ENCODE assay signal across 19 cellular contexts in genomic region chr1:153696741-153697140, GRCh38. TPM values are rescaled to one million over a fixed set of nuclear protein-coding genes. Genes with fewer than 3 reads are reported as not detected.
DNase-seq lines count a peak whose midpoint lies in the region; ATAC-seq and TF ChIP-seq lines count a peak whose summit lies in the region.
"Had no signal": no experiment of that assay in that cellular context is flagged by ENCODE, and none has a peak within 500 bp of the region (broad histone marks: within the 10 kb centered on the region; RNA-seq: fewer than 3 reads in every experiment).

No MANE protein-coding gene starts in this region.

- H3K36me3 ChIP-seq in HCT116 (ENCODE audit: control insufficient read depth in 1 of 2, insufficient read depth in 2 of 2, low read length in 2 of 2) (no peaks in the 10 kb centered on the region), mesodermal cell (ENCODE audit: control insufficient read depth, insufficient read depth, low read length) (no peaks in the 10 kb centered on the region), suprapubic skin (no peaks in the 10 kb centered on the region)

- CTCF ChIA-PET in HCT116 (lab: Charles Lee) = interaction anchor here (0.7 kb wide), 1 partner anchor 25 kb away, joined by 3 read pairs; no protein-coding TSS in a partner anchor
- CTCF ChIA-PET in MCF 10A (lab: Yijun Ruan, JAX) = interaction anchor here (0.6 to 1.3 kb wide), 3 partner anchors 12 to 187 kb away, joined by 4 to 8 read pairs (median 6); partner anchors contain the start of gene NPR1

- H2AFZ ChIP-seq in HCT116 (ENCODE audit: low read depth, low read length, poor library complexity, severe bottlenecking) = peak overlapping the region; percentile 65
- H2AFZ ChIP-seq: parathyroid adenoma had no signal

- H3K27me3 Mint-ChIP-seq in stimulated activated memory B cell treated with anti-CD40 and anti-IgM and Interleukin-4, amounts not matched to agents 10 μg/mL and 1 μg/mL and 100 μg/mL, for 72 hours = peaks cover 12% of the 10 kb centered on the region
- no peaks in the 10 kb centered on the region for H3K27me3 Mint-ChIP-seq in MCF 10A (ENCODE audit: insufficient read depth, unreplicated experiment)
- H3K27me3 Mint-ChIP-seq: activated B cell treated with CpG ODN at 0.5 μM for 24 hours; activated naive CD8-positive, alpha-beta T cell treated with anti-CD3 and anti-CD28 coated beads for 36 hours had no signal

- POLR2A ChIA-PET in HCT116 (lab: Charles Lee) = no interaction called here
- POLR2A ChIA-PET in MCF 10A (lab: Yijun Ruan, JAX) = interaction anchor here (0.6 to 2.8 kb wide), 5 partner anchors 12 to 1340 kb away, joined by 4 to 11 read pairs (median 5); partner anchors contain the start of gene INTS3

- TF ChIP-seq CTCF in HCT116 (IDR thresholded peaks at IDR 0.05 in 2 of 3, conservative IDR thresholded peaks at IDR 0.05 in 1 of 3; ENCODE audit: borderline replicate concordance in 1 of 3, insufficient read depth in 1 of 3, low read depth in 2 of 3, low read length in 2 of 3) (no peak), coronary artery (IDR thresholded peaks at IDR 0.05) (no peak), suprapubic skin (IDR thresholded peaks at IDR 0.05) (no peak), MCF 10A (IDR thresholded peaks at IDR 0.05; ENCODE audit: unreplicated experiment) (no peak)

- RAD21 ChIA-PET in HCT116 (lab: Charles Lee; ENCODE audit: low non-redundant PET in 1 of 2, low total read pairs in 2 of 2, uncharacterized antibody in 2 of 2, unreplicated experiment in 2 of 2) = no interaction called here

- H3K27ac ChIP-seq in HCT116 (ENCODE audit: low read depth, low read length) (no peak overlapping the region), coronary artery (peak overlapping the region; percentile 79 to 90), mesodermal cell (ENCODE audit: low read depth, low read length, severe bottlenecking) (peak overlapping the region; percentile 93), suprapubic skin (peak overlapping the region; percentile 88)

- DNase-seq in HCT116 (ENCODE audit: low read depth, low spot score) (no peak), coronary artery (ENCODE audit: low spot score) (no peak), suprapubic skin (ENCODE audit: low spot score in 2 of 2) (no peak), ureter (ENCODE audit: low spot score) (no peak), MCF 10A (ENCODE audit: unreplicated experiment) (no peak)
- DNase-seq: activated B cell treated with CpG ODN at 0.5 μM for 24 hours; activated naive CD8-positive, alpha-beta T cell treated with anti-CD3 and anti-CD28 coated beads for 36 hours; NCI-H2029; stimulated activated CD4-positive, alpha-beta T cell treated with anti-CD3 and anti-CD28 coated beads, Interleukin-15, amount 100 ng/mL, for 24 hours; stimulated activated naive CD4-positive, alpha-beta T cell; T-helper 17 cell had no signal

- intact Hi-C loops in HCT116 (cut with micrococcal nuclease) = no loop called here
- intact Hi-C loops in MCF 10A (cut with micrococcal nuclease) = no loop called here

- no peaks in the 10 kb centered on the region for H3K36me3 Mint-ChIP-seq in stimulated activated memory B cell treated with anti-CD40 and anti-IgM and Interleukin-4, amounts not matched to agents 10 μg/mL and 1 μg/mL and 100 μg/mL, for 72 hours
- no peaks in the 10 kb centered on the region for H3K36me3 Mint-ChIP-seq in MCF 10A (ENCODE audit: insufficient read depth, unreplicated experiment)
- H3K36me3 Mint-ChIP-seq: activated naive CD8-positive, alpha-beta T cell treated with anti-CD3 and anti-CD28 coated beads for 36 hours had no signal

- TF ChIP-seq RAD21 in HCT116 (IDR thresholded peaks at IDR 0.05; ENCODE audit: low read depth) = no peak

- H3K9ac ChIP-seq in HCT116 (ENCODE audit: low read length) = no peak overlapping the region
- H3K9ac ChIP-seq: parathyroid adenoma had no signal

- peaks cover 6% of the 10 kb centered on the region for H3K4me1 Mint-ChIP-seq in stimulated activated memory B cell treated with anti-CD40 and anti-IgM and Interleukin-4, amounts not matched to agents 10 μg/mL and 1 μg/mL and 100 μg/mL, for 72 hours
- H3K4me1 Mint-ChIP-seq in MCF 10A (ENCODE audit: insufficient read depth, unreplicated experiment) = peaks cover 17% of the 10 kb centered on the region
- H3K4me1 Mint-ChIP-seq: T-helper 17 cell had no signal

- H3K27ac Mint-ChIP-seq in stimulated activated memory B cell treated with anti-CD40 and anti-IgM and Interleukin-4, amounts not matched to agents 10 μg/mL and 1 μg/mL and 100 μg/mL, for 72 hours = no peak overlapping the region
- H3K27ac Mint-ChIP-seq in MCF 10A (ENCODE audit: low read depth, unreplicated experiment) = no peak overlapping the region
- H3K27ac Mint-ChIP-seq: activated B cell treated with CpG ODN at 0.5 μM for 24 hours; activated naive CD8-positive, alpha-beta T cell treated with anti-CD3 and anti-CD28 coated beads for 36 hours; activated T-helper 1 cell treated with anti-CD3 and anti-CD28 coated beads, Interleukin-12 subunit alpha, Interleukin-12 subunit beta, Interleukin-2, Interleukin-4 antibody, amounts not matched to agents 30 ng/mL and 10 ng/mL and 1 ng/mL, durations not matched to agents 14 hours and 24 hours and 36 hours; T-helper 17 cell had no signal

- ATAC-seq in HCT116 (no peak), GM18505 (IDR thresholded peaks at IDR 0.05; ENCODE audit: unreplicated experiment) (no peak)
- no peak for ATAC-seq in stimulated activated memory B cell treated with anti-CD40 and anti-IgM and Interleukin-4, amounts not matched to agents 10 μg/mL and 1 μg/mL and 100 μg/mL, for 72 hours
- ATAC-seq: left colon, T-helper 17 cell had no signal

- H3K27me3 ChIP-seq in HCT116 (ENCODE audit: insufficient read depth, low read length) (no peaks in the 10 kb centered on the region), suprapubic skin (no peaks in the 10 kb centered on the region)
- H3K27me3 ChIP-seq: hepatocyte had no signal

- no peak for TF ChIP-seq EP300 in suprapubic skin (IDR thresholded peaks at IDR 0.05)

- H3K4me3 Mint-ChIP-seq in stimulated activated memory B cell treated with anti-CD40 and anti-IgM and Interleukin-4, amounts not matched to agents 10 μg/mL and 1 μg/mL and 100 μg/mL, for 72 hours = no peak overlapping the region
- H3K4me3 Mint-ChIP-seq in MCF 10A (ENCODE audit: unreplicated experiment) = no peak overlapping the region
- H3K4me3 Mint-ChIP-seq: activated B cell treated with CpG ODN at 0.5 μM for 24 hours; activated naive CD8-positive, alpha-beta T cell treated with anti-CD3 and anti-CD28 coated beads for 36 hours; activated T-helper 1 cell treated with anti-CD3 and anti-CD28 coated beads, Interleukin-12 subunit alpha, Interleukin-12 subunit beta, Interleukin-2, Interleukin-4 antibody, amounts not matched to agents 30 ng/mL and 10 ng/mL and 1 ng/mL, durations not matched to agents 14 hours and 24 hours and 36 hours; T-helper 17 cell had no signal

- TF ChIP-seq POLR2A in HCT116 (IDR thresholded peaks at IDR 0.05; ENCODE audit: borderline replicate concordance, extremely low read depth, insufficient read depth, insufficient read length) = no peak
- no peak for TF ChIP-seq POLR2A in suprapubic skin (IDR thresholded peaks at IDR 0.05)
- TF ChIP-seq POLR2A in GM18505 (IDR thresholded peaks at IDR 0.05; ENCODE audit: borderline replicate concordance, extremely low read depth, insufficient read depth, insufficient read length) = no peak

- H3K4me1 ChIP-seq in HCT116 (ENCODE audit: control insufficient read depth in 1 of 2, insufficient read depth in 2 of 2, low read length in 2 of 2) = peaks cover 2 to 22% of the 10 kb centered on the region in 2 experiments; a peak in 2 of 4 replicates
- peaks cover 27% of the 10 kb centered on the region for H3K4me1 ChIP-seq in mesodermal cell (ENCODE audit: control insufficient read depth, insufficient read depth, low read length, poor library complexity, severe bottlenecking)
- peaks cover 28% of the 10 kb centered on the region for H3K4me1 ChIP-seq in suprapubic skin
- H3K4me1 ChIP-seq: parathyroid adenoma had no signal

- 74 to 80% methylated on average over 3 to 4 of the region's 8 CpGs for WGBS in mesodermal cell (ENCODE audit: insufficient coverage in 2 of 2), 2 experiments
- 88% methylated on average over 8 of the region's 8 CpGs for WGBS in suprapubic skin

- H3K4me3 ChIP-seq in HCT116 (replicated peaks in 1 of 2; ENCODE audit: low read depth in 1 of 2, low read length in 2 of 2) = no peak overlapping the region
- no peak overlapping the region for H3K4me3 ChIP-seq in coronary artery
- no peak overlapping the region for H3K4me3 ChIP-seq in mesodermal cell (ENCODE audit: extremely low read depth, insufficient read depth, low read length, poor library complexity, severe bottlenecking)
- no peak overlapping the region for H3K4me3 ChIP-seq in suprapubic skin
- H3K4me3 ChIP-seq: hepatocyte had no signal

- no peaks in the 10 kb centered on the region for H3K9me2 ChIP-seq in HCT116 (ENCODE audit: insufficient read depth)

- BruUV-seq in HCT116 (replicated peaks; lab: Mats Ljungman, UMichigan) (no TSS peak), MCF 10A (replicated peaks; lab: Mats Ljungman, UMichigan) (no TSS peak)

- H4K20me1 ChIP-seq in HCT116 (ENCODE audit: insufficient read depth) = no peaks in the 10 kb centered on the region

- no peaks in the 10 kb centered on the region for H3K79me2 ChIP-seq in HCT116 (ENCODE audit: insufficient read depth, low read length)
- H3K79me2 ChIP-seq: hepatocyte, parathyroid adenoma had no signal

- no peaks in the 10 kb centered on the region for H3K9me3 Mint-ChIP-seq in stimulated activated memory B cell treated with anti-CD40 and anti-IgM and Interleukin-4, amounts not matched to agents 10 μg/mL and 1 μg/mL and 100 μg/mL, for 72 hours
- no peaks in the 10 kb centered on the region for H3K9me3 Mint-ChIP-seq in MCF 10A (ENCODE audit: unreplicated experiment)
- H3K9me3 Mint-ChIP-seq: activated B cell treated with CpG ODN at 0.5 μM for 24 hours; activated naive CD8-positive, alpha-beta T cell treated with anti-CD3 and anti-CD28 coated beads for 36 hours; activated T-helper 1 cell treated with anti-CD3 and anti-CD28 coated beads, Interleukin-12 subunit alpha, Interleukin-12 subunit beta, Interleukin-2, Interleukin-4 antibody, amounts not matched to agents 30 ng/mL and 10 ng/mL and 1 ng/mL, durations not matched to agents 14 hours and 24 hours and 36 hours had no signal

- H3K9me3 ChIP-seq in HCT116 (ENCODE audit: control insufficient read depth in 1 of 2, insufficient read depth in 1 of 2, low read depth in 1 of 2, low read length in 2 of 2) = no peaks in the 10 kb centered on the region
- H3K9me3 ChIP-seq in mesodermal cell (ENCODE audit: control insufficient read depth, low read length) = no peaks in the 10 kb centered on the region
- H3K9me3 ChIP-seq in suprapubic skin = no peaks in the 10 kb centered on the region

- H3K4me2 ChIP-seq in HCT116 (ENCODE audit: low read length) = peak overlapping the region; percentile 21; the same call in 1 of the 2 replicates
- H3K4me2 ChIP-seq: hepatocyte had no signal

RNA-seq across cellular contexts. Expression of gene NPR1, which starts 18.3 kb away (rescaled TPM):
- total RNA-seq in HCT116 (2021; ENCODE audit: unreplicated experiment) (0.07 TPM), suprapubic skin (10 to 100 TPM in 1 of 4 donors, 1 to 10 TPM in 3; 4.7 to 19.2 (median 6.9) TPM), ureter (21.0 TPM), MCF 10A (2022) (not detected in 2 replicates)
- polyA plus RNA-seq in HCT116 (2012) = 0.01 TPM in 1 of 2 replicates, not detected in the other
- 7.4 TPM for polyA plus RNA-seq in mesodermal cell (2013, experiment 1 of 2)
- polyA plus RNA-seq in mesodermal cell (2013, experiment 2 of 2) = 5.7 TPM
- total RNA-seq: myocyte, T-helper 17 cell had no signal

RNA-seq across cellular contexts. Expression of gene ILF2, which starts 25.9 kb away (rescaled TPM):
- total RNA-seq in HCT116 (2021; ENCODE audit: unreplicated experiment) = 335 TPM
- polyA plus RNA-seq in HCT116 (2012) = 267 and 324 TPM in 2 replicates
- 369 TPM for polyA plus RNA-seq in mesodermal cell (2013, experiment 1 of 2)
- 367 TPM for polyA plus RNA-seq in mesodermal cell (2013, experiment 2 of 2)
- 100 to 1,000 TPM in 3 of 4 donors, 10 to 100 TPM in 1; 68.2 to 149 (median 127) TPM for total RNA-seq in suprapubic skin
- total RNA-seq in ureter = 131 TPM
- total RNA-seq in MCF 10A (2022) = 348 and 374 TPM in 2 replicates

RNA-seq across cellular contexts. Expression of gene INTS3, which starts 31.1 kb away (rescaled TPM):
- total RNA-seq in HCT116 (2021; ENCODE audit: unreplicated experiment) (47.6 TPM), suprapubic skin (10 to 100 TPM; 38.3 to 75.4 (median 43.9) TPM), ureter (77.5 TPM), MCF 10A (2022) (68.7 and 88.3 TPM in 2 replicates)
- 29.8 and 30.6 TPM in 2 replicates for polyA plus RNA-seq in HCT116 (2012)
- polyA plus RNA-seq in mesodermal cell (2013, experiment 1 of 2) = 56.7 TPM
- 50.1 TPM for polyA plus RNA-seq in mesodermal cell (2013, experiment 2 of 2)

RNA-seq across cellular contexts. Expression of gene SNAPIN, which starts 38.2 kb away (rescaled TPM):
- 39.1 TPM for total RNA-seq in HCT116 (2021; ENCODE audit: unreplicated experiment)
- polyA plus RNA-seq in HCT116 (2012) = 25.9 and 36.2 TPM in 2 replicates
- polyA plus RNA-seq in mesodermal cell (2013, experiment 1 of 2) = 33.3 TPM
- 32.8 TPM for polyA plus RNA-seq in mesodermal cell (2013, experiment 2 of 2)
- 10 to 100 TPM; 33.6 to 41.1 (median 35.6) TPM for total RNA-seq in suprapubic skin
- 37.3 TPM for total RNA-seq in ureter
- total RNA-seq in MCF 10A (2022) = 55.9 and 63.7 TPM in 2 replicates
